In genomic region chr2:111116843-111117665, GRCh38 we compare ENCODE assay signal across 8 cellular contexts. TPM values are rescaled to one million over a fixed set of nuclear protein-coding genes. Genes with fewer than 3 reads are reported as not detected.
DNase-seq lines count a peak whose midpoint lies in the region; ATAC-seq and TF ChIP-seq lines count a peak whose summit lies in the region.

No MANE protein-coding gene starts in this region.

- DNase-seq in Daoy (ENCODE audit: low read depth) (peak; percentile 88), Kasumi-1 (lab: John Stamatoyannopoulos, UW) (peak; percentile 71 to 74), RWPE1 (ENCODE audit: low spot score) (peak; percentile 83), fibroblast of the conjunctiva (ENCODE audit: low read depth) (peak; percentile 54), stromal cell of bone marrow (ENCODE audit: low read depth) (peak; percentile 40)
- peak; percentile 87 for DNase-seq in activated effector memory CD4-positive, alpha-beta T cell treated with anti-CD3 and anti-CD28 coated beads, Interleukin-2, amount 50 U/mL, for 16 hours
- DNase-seq in natural killer cell treated with Interleukin-12 subunit alpha and Interleukin-12 subunit beta and Interleukin-15 and Interleukin-18, amount 100 ng/mL, for 72 hours (ENCODE audit: low spot score) = peak; percentile 63

- POLR2A ChIA-PET in RWPE1 (lab: Yijun Ruan, JAX; ENCODE audit: low non-redundant PET) = no interaction called here

- peak overlapping the region; percentile 10 to 41 for H3K27ac Mint-ChIP-seq in natural killer cell treated with Interleukin-12 subunit alpha and Interleukin-12 subunit beta and Interleukin-15 and Interleukin-18, amount 100 ng/mL, for 72 hours

- peak overlapping the region; percentile 48 for H3K27ac ChIP-seq in RWPE1

- peaks cover 29 to 41% of the 10 kb centered on the region in 2 donors for H3K27me3 Mint-ChIP-seq in natural killer cell treated with Interleukin-12 subunit alpha and Interleukin-12 subunit beta and Interleukin-15 and Interleukin-18, amount 100 ng/mL, for 72 hours

- no peaks in the 10 kb centered on the region for H3K9me3 Mint-ChIP-seq in natural killer cell treated with Interleukin-12 subunit alpha and Interleukin-12 subunit beta and Interleukin-15 and Interleukin-18, amount 100 ng/mL, for 72 hours

- TF ChIP-seq CTCF in RWPE1 (conservative IDR thresholded peaks at IDR 0.05; ENCODE audit: low read depth) = peak; percentile 89

- H3K36me3 Mint-ChIP-seq in natural killer cell treated with Interleukin-12 subunit alpha and Interleukin-12 subunit beta and Interleukin-15 and Interleukin-18, amount 100 ng/mL, for 72 hours = no peaks in the 10 kb centered on the region

- no peak for ATAC-seq in natural killer cell treated with Interleukin-12 subunit alpha and Interleukin-12 subunit beta and Interleukin-15 and Interleukin-18, amount 100 ng/mL, for 72 hours
- ATAC-seq in GM18868 (IDR thresholded peaks at IDR 0.05; ENCODE audit: unreplicated experiment) = no peak

- peak overlapping the region; percentile 81 for H3K4me3 Mint-ChIP-seq in natural killer cell treated with Interleukin-12 subunit alpha and Interleukin-12 subunit beta and Interleukin-15 and Interleukin-18, amount 100 ng/mL, for 72 hours

- H3K4me1 Mint-ChIP-seq in natural killer cell treated with Interleukin-12 subunit alpha and Interleukin-12 subunit beta and Interleukin-15 and Interleukin-18, amount 100 ng/mL, for 72 hours (ENCODE audit: low read depth in 2 of 2) = peaks cover 52% of the 10 kb centered on the region in 2 donors

- CTCF ChIA-PET in RWPE1 (lab: Yijun Ruan, JAX) = interaction anchor here (0.6 to 0.7 kb wide), 3 partner anchors 310 to 530 kb away, joined by 3 to 4 read pairs (median 3); no protein-coding TSS in a partner anchor

RNA-seq across cellular contexts. Expression of gene BCL2L11, which starts 3.7 kb away (rescaled TPM):
- total RNA-seq in Daoy (2014; rRNA removed; shearing (Covaris generic)) = 2.4 and 4.8 TPM in 2 replicates
- 10 to 100 TPM; 19.2 to 26.6 TPM for total RNA-seq in natural killer cell treated with Interleukin-12 subunit alpha and Interleukin-12 subunit beta and Interleukin-15 and Interleukin-18, amount 100 ng/mL, for 72 hours
